ENCODE assay signal across 17 cellular contexts in the genomic region with DNA sequence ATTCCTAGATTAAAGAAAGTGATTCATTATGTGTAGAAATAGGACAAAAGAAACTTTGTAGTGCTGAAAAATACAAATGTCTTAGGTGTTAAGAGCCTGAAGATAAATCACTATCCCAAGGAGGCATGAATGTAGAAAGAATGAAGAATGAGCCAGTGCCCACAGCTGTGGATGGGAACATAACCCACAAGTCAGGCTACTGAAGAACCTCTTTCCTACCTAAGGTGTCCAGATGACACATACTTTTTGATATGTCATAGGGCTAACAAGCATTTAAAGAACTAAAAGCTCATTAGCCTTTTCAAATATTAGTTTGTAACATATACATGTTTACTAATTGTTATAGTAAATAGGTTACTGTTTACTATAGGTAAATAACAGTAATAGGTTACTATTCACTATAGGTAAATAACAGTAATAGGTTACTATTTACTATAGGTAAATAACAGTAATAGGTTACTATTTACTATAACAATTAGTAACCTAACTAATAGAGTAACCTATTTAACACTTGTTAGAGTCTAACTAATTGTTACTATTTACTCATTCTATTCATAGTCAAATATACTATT.
"Had no signal": no experiment of that assay in that cellular context is flagged by ENCODE, and none has a peak within 500 bp of the region (broad histone marks: within the 10 kb centered on the region; RNA-seq: fewer than 3 reads in every experiment).

No MANE protein-coding gene starts in this region.

- H3K4me1 Mint-ChIP-seq: natural killer cell, neural crest cell had no signal

- DNase-seq: cortex of kidney; dorsolateral prefrontal cortex; effector CD8-positive, alpha-beta T cell; heart left ventricle; hippocampal formation; kidney glomerular epithelial cell; mammary epithelial cell; mucosa of descending colon; natural killer cell; small intestine; stimulated activated CD4-positive, alpha-beta T cell treated with anti-CD3 and anti-CD28 coated beads, Interleukin-12 subunit alpha, Interleukin-12 subunit beta, amount 100 ng/mL, for 4 hours; stimulated activated naive CD4-positive, alpha-beta T cell; stomach; substantia nigra; transverse colon had no signal

- ATAC-seq: heart left ventricle, left lobe of liver, mucosa of descending colon, natural killer cell had no signal

- H3K4me3 Mint-ChIP-seq: natural killer cell, neural crest cell had no signal

- H3K27ac Mint-ChIP-seq: natural killer cell had no signal

- H3K36me3 Mint-ChIP-seq: natural killer cell had no signal

- H3K9me3 Mint-ChIP-seq: natural killer cell had no signal
